22 cellular contexts compared by ENCODE assay signal in genomic region chr18:54159916-54160315, GRCh38.
DNase-seq lines count a peak whose midpoint lies in the region; ATAC-seq and TF ChIP-seq lines count a peak whose summit lies in the region.
"Had no signal": no experiment of that assay in that cellular context is flagged by ENCODE, and none has a peak within 500 bp of the region (broad histone marks: within the 10 kb centered on the region; RNA-seq: fewer than 3 reads in every experiment).

No MANE protein-coding gene starts in this region.

- peak overlapping the region; percentile 4 for H3K27ac Mint-ChIP-seq in activated naive CD8-positive, alpha-beta T cell
- no peak overlapping the region for H3K27ac Mint-ChIP-seq in activated naive CD8-positive, alpha-beta T cell treated with anti-CD3 and anti-CD28 coated beads for 36 hours
- peak overlapping the region; percentile 46 for H3K27ac Mint-ChIP-seq in activated T-helper 1 cell treated with anti-CD3 and anti-CD28 coated beads, Interleukin-12 subunit alpha, Interleukin-12 subunit beta, Interleukin-2, Interleukin-4 antibody, amounts not matched to agents 30 ng/mL and 10 ng/mL and 1 ng/mL, durations not matched to agents 14 hours and 24 hours and 36 hours
- peak overlapping the region in 2 of 3 experiments; percentile 6 to 51 for H3K27ac Mint-ChIP-seq in nephron

- no peak overlapping the region for H3K4me3 Mint-ChIP-seq in activated naive CD8-positive, alpha-beta T cell
- no peak overlapping the region for H3K4me3 Mint-ChIP-seq in activated naive CD8-positive, alpha-beta T cell treated with anti-CD3 and anti-CD28 coated beads for 36 hours
- no peak overlapping the region for H3K4me3 Mint-ChIP-seq in activated T-helper 1 cell treated with anti-CD3 and anti-CD28 coated beads, Interleukin-12 subunit alpha, Interleukin-12 subunit beta, Interleukin-2, Interleukin-4 antibody, amounts not matched to agents 30 ng/mL and 10 ng/mL and 1 ng/mL, durations not matched to agents 14 hours and 24 hours and 36 hours
- no peak overlapping the region for H3K4me3 Mint-ChIP-seq in nephron
- H3K4me3 Mint-ChIP-seq: CD4-positive, CD25-positive, alpha-beta regulatory T cell had no signal

- intact Hi-C loops in activated T-helper 1 cell treated with anti-CD3 and anti-CD28 coated beads, Interleukin-12 subunit alpha, Interleukin-12 subunit beta, Interleukin-2, Interleukin-4 antibody, amounts not matched to agents 30 ng/mL and 10 ng/mL and 1 ng/mL, durations not matched to agents 14 hours and 24 hours and 36 hours (cut with micrococcal nuclease) = no loop called here

- no peak for DNase-seq in activated naive CD8-positive, alpha-beta T cell treated with anti-CD3 and anti-CD28 coated beads for 36 hours
- DNase-seq in activated T-helper 1 cell treated with anti-CD3 and anti-CD28 coated beads, Interleukin-12 subunit alpha, Interleukin-12 subunit beta, Interleukin-2, Interleukin-4 antibody, amounts not matched to agents 30 ng/mL and 10 ng/mL and 1 ng/mL, durations not matched to agents 14 hours and 24 hours and 36 hours (ENCODE audit: low spot score) = no peak
- DNase-seq: CD4-positive, CD25-positive, alpha-beta regulatory T cell; DMS53; GM23248; H7; Karpas-422; MG63; NCI-H2029 treated with DMSO at 0.1 percent for 48 hours; NCI-H446 treated with DMSO at 0.1 percent for 48 hours; NCI-H526; NCI-H82; NK-92 treated with Interleukin-12 subunit alpha and Interleukin-12 subunit beta, amount 100 ng/mL, for 24 hours; PC-3; SJCRH30 had no signal

- no peaks in the 10 kb centered on the region for H3K27me3 Mint-ChIP-seq in activated naive CD8-positive, alpha-beta T cell
- H3K27me3 Mint-ChIP-seq in activated naive CD8-positive, alpha-beta T cell treated with anti-CD3 and anti-CD28 coated beads for 36 hours = no peaks in the 10 kb centered on the region
- no peaks in the 10 kb centered on the region for H3K27me3 Mint-ChIP-seq in activated T-helper 1 cell treated with anti-CD3 and anti-CD28 coated beads, Interleukin-12 subunit alpha, Interleukin-12 subunit beta, Interleukin-2, Interleukin-4 antibody, amounts not matched to agents 30 ng/mL and 10 ng/mL and 1 ng/mL, durations not matched to agents 14 hours and 24 hours and 36 hours (ENCODE audit: insufficient read depth)
- H3K27me3 Mint-ChIP-seq in nephron (ENCODE audit: low read depth) = no peaks in the 10 kb centered on the region
- H3K27me3 Mint-ChIP-seq: CD4-positive, CD25-positive, alpha-beta regulatory T cell had no signal

- no peak for TF ChIP-seq CTCF in nephron (IDR thresholded peaks at IDR 0.05; ENCODE audit: unreplicated experiment in 3 of 3)

- peaks cover 27% of the 10 kb centered on the region for H3K36me3 Mint-ChIP-seq in activated naive CD8-positive, alpha-beta T cell
- peaks cover 44% of the 10 kb centered on the region for H3K36me3 Mint-ChIP-seq in activated naive CD8-positive, alpha-beta T cell treated with anti-CD3 and anti-CD28 coated beads for 36 hours
- H3K36me3 Mint-ChIP-seq in activated T-helper 1 cell treated with anti-CD3 and anti-CD28 coated beads, Interleukin-12 subunit alpha, Interleukin-12 subunit beta, Interleukin-2, Interleukin-4 antibody, amounts not matched to agents 30 ng/mL and 10 ng/mL and 1 ng/mL, durations not matched to agents 14 hours and 24 hours and 36 hours (ENCODE audit: low read depth) = peaks cover 65% of the 10 kb centered on the region
- H3K36me3 Mint-ChIP-seq in nephron (ENCODE audit: low read depth) = peaks cover 76% of the 10 kb centered on the region

- peaks cover 5% of the 10 kb centered on the region for H3K4me1 Mint-ChIP-seq in activated naive CD8-positive, alpha-beta T cell (ENCODE audit: low read depth)
- H3K4me1 Mint-ChIP-seq in activated naive CD8-positive, alpha-beta T cell treated with anti-CD3 and anti-CD28 coated beads for 36 hours = peaks cover 5% of the 10 kb centered on the region
- H3K4me1 Mint-ChIP-seq in activated T-helper 1 cell treated with anti-CD3 and anti-CD28 coated beads, Interleukin-12 subunit alpha, Interleukin-12 subunit beta, Interleukin-2, Interleukin-4 antibody, amounts not matched to agents 30 ng/mL and 10 ng/mL and 1 ng/mL, durations not matched to agents 14 hours and 24 hours and 36 hours (ENCODE audit: low read depth) = peaks cover 36% of the 10 kb centered on the region
- peaks cover 8% of the 10 kb centered on the region for H3K4me1 Mint-ChIP-seq in nephron

- no peaks in the 10 kb centered on the region for H3K9me3 Mint-ChIP-seq in activated naive CD8-positive, alpha-beta T cell (ENCODE audit: low read depth)
- no peaks in the 10 kb centered on the region for H3K9me3 Mint-ChIP-seq in activated naive CD8-positive, alpha-beta T cell treated with anti-CD3 and anti-CD28 coated beads for 36 hours
- no peaks in the 10 kb centered on the region for H3K9me3 Mint-ChIP-seq in activated T-helper 1 cell treated with anti-CD3 and anti-CD28 coated beads, Interleukin-12 subunit alpha, Interleukin-12 subunit beta, Interleukin-2, Interleukin-4 antibody, amounts not matched to agents 30 ng/mL and 10 ng/mL and 1 ng/mL, durations not matched to agents 14 hours and 24 hours and 36 hours
- no peaks in the 10 kb centered on the region for H3K9me3 Mint-ChIP-seq in nephron
- H3K9me3 Mint-ChIP-seq: CD4-positive, CD25-positive, alpha-beta regulatory T cell had no signal

- ATAC-seq in HG02970 (IDR thresholded peaks at IDR 0.05; ENCODE audit: low FRiP score, unreplicated experiment) (no peak), GM19397 (IDR thresholded peaks at IDR 0.05; ENCODE audit: unreplicated experiment) (no peak), HG03097 (IDR thresholded peaks at IDR 0.05; ENCODE audit: low FRiP score, unreplicated experiment) (no peak)
- ATAC-seq: HepG2, PC-3, Right ventricle myocardium inferior had no signal
